Comparison of ENCODE assay signal across 18 cellular contexts in genomic region chr17:46184696-46185095, GRCh38. TPM values are rescaled to one million over a fixed set of nuclear protein-coding genes. Genes with fewer than 3 reads are reported as not detected.
DNase-seq lines count a peak whose midpoint lies in the region; ATAC-seq and TF ChIP-seq lines count a peak whose summit lies in the region.
"Had no signal": no experiment of that assay in that cellular context is flagged by ENCODE, and none has a peak within 500 bp of the region (broad histone marks: within the 10 kb centered on the region; RNA-seq: fewer than 3 reads in every experiment).

No MANE protein-coding gene starts in this region.

- no peaks in the 10 kb centered on the region for H3K9me2 ChIP-seq in Karpas-422 (replicated peaks; ENCODE audit: insufficient read depth, low read length)
- H3K9me2 ChIP-seq in SK-N-SH, result no peaks in the 10 kb centered on the region

- TF ChIP-seq RAD21 in SK-N-SH (IDR thresholded peaks at IDR 0.05; ENCODE audit: low read length), result no peak

- 96% methylated on average over 7 of the region's 7 CpGs for WGBS in SK-N-SH (ENCODE audit: low lambda C conversion rate)

- peaks cover 91% of the 10 kb centered on the region for H3K4me1 ChIP-seq in CD8-positive, alpha-beta memory T cell (ENCODE audit: insufficient read depth, low read length)
- H3K4me1 ChIP-seq in Karpas-422 (ENCODE audit: low read length) (peaks cover 83% of the 10 kb centered on the region), neutrophil (ENCODE audit: control insufficient read depth in 1 of 2, insufficient read depth in 1 of 2, low read depth in 1 of 2, low read length in 1 of 2) (peaks cover 39 to 57% of the 10 kb centered on the region in 2 experiments), SK-N-SH (ENCODE audit: control insufficient read depth in 1 of 2, insufficient read depth in 2 of 2, low read depth in 1 of 2, low read length in 1 of 2) (peaks cover 2 to 3% of the 10 kb centered on the region in 2 experiments; a peak in 2 of 4 replicates)
- H3K4me1 ChIP-seq: BE2C had no signal

- H3K9ac ChIP-seq in Karpas-422 (ENCODE audit: low read length), result no peak overlapping the region
- no peak overlapping the region for H3K9ac ChIP-seq in SK-N-SH

- no peak for DNase-seq in CD8-positive, alpha-beta memory T cell
- DNase-seq in Karpas-422 (no peak), SK-N-SH (no peak), epidermal melanocyte (ENCODE audit: insufficient read length, low spot score) (no peak)
- DNase-seq in effector memory CD8-positive, alpha-beta T cell, result no peak
- DNase-seq in activated CD8-positive, alpha-beta memory T cell treated with anti-CD3 and anti-CD28 coated beads, Interleukin-2, amount 50 U/mL, for 48 hours, result no peak
- DNase-seq: activated CD4-positive, CD25-positive, alpha-beta regulatory T cell treated with anti-CD3 and anti-CD28 coated beads, Interleukin-2, amount 50 U/mL, for 72 hours; activated CD8-positive, alpha-beta memory T cell treated with anti-CD3 and anti-CD28 coated beads, Interleukin-2, amount 10 ng/mL, durations not matched to agents 7 days and 5 days; activated naive CD4-positive, alpha-beta T cell; BE2C; colonic mucosa; erythroblast; gastrocnemius medialis; NCI-H1436 treated with DMSO at 0.1 percent for 48 hours; SJCRH30; substantia nigra; T-helper 9 cell had no signal

- ATAC-seq in effector memory CD8-positive, alpha-beta T cell (replicated peaks), result no peak
- ATAC-seq: activated CD8-positive, alpha-beta memory T cell treated with anti-CD3 and anti-CD28 coated beads, Interleukin-2, amount 10 ng/mL, durations not matched to agents 7 days and 5 days; gastrocnemius medialis had no signal

- H3K9me3 Mint-ChIP-seq in CD8-positive, alpha-beta memory T cell, result no peaks in the 10 kb centered on the region
- H3K9me3 Mint-ChIP-seq in effector memory CD8-positive, alpha-beta T cell, result no peaks in the 10 kb centered on the region

- TF ChIP-seq EP300 in SK-N-SH (IDR thresholded peaks at IDR 0.05; ENCODE audit: borderline replicate concordance in 1 of 2, low read depth in 1 of 2, low read length in 1 of 2), result no peak

- no peaks in the 10 kb centered on the region for H3K36me3 ChIP-seq in CD8-positive, alpha-beta memory T cell (ENCODE audit: insufficient read depth, low read length)
- H3K36me3 ChIP-seq in Karpas-422 (ENCODE audit: insufficient read depth, low read length) (peaks cover 3% of the 10 kb centered on the region; the same call in 1 of the 2 replicates), neutrophil (no peaks in the 10 kb centered on the region), SK-N-SH (replicated peaks in 1 of 2; ENCODE audit: control insufficient read depth in 1 of 2, insufficient read depth in 2 of 2, low read length in 1 of 2) (no peaks in the 10 kb centered on the region)
- H3K36me3 ChIP-seq: BE2C, colonic mucosa, gastrocnemius medialis had no signal

- peaks cover 0 to 17% (median 2%) of the 10 kb centered on the region in 3 donors for H3K36me3 Mint-ChIP-seq in CD8-positive, alpha-beta memory T cell
- H3K36me3 Mint-ChIP-seq in effector memory CD8-positive, alpha-beta T cell (ENCODE audit: insufficient read depth), result peaks cover 42% of the 10 kb centered on the region

- peak overlapping the region in 6 of 7 donors; percentile 28 to 82 (median 44) for H3K4me3 Mint-ChIP-seq in CD8-positive, alpha-beta memory T cell
- peak overlapping the region; percentile 4 to 45 for H3K4me3 Mint-ChIP-seq in effector memory CD8-positive, alpha-beta T cell
- H3K4me3 Mint-ChIP-seq: activated CD8-positive, alpha-beta memory T cell treated with anti-CD3 and anti-CD28 coated beads, Interleukin-2, amount 10 ng/mL, durations not matched to agents 7 days and 5 days had no signal

- no peaks in the 10 kb centered on the region for H3K27me3 Mint-ChIP-seq in CD8-positive, alpha-beta memory T cell
- no peaks in the 10 kb centered on the region for H3K27me3 Mint-ChIP-seq in effector memory CD8-positive, alpha-beta T cell
- H3K27me3 Mint-ChIP-seq: activated CD8-positive, alpha-beta memory T cell treated with anti-CD3 and anti-CD28 coated beads, Interleukin-2, amount 10 ng/mL, durations not matched to agents 7 days and 5 days had no signal

- H3K27me3 ChIP-seq in CD8-positive, alpha-beta memory T cell (ENCODE audit: insufficient read depth, low read length, poor library complexity, severe bottlenecking), result no peaks in the 10 kb centered on the region
- H3K27me3 ChIP-seq in Karpas-422 (ENCODE audit: low read length), result no peaks in the 10 kb centered on the region
- no peaks in the 10 kb centered on the region for H3K27me3 ChIP-seq in neutrophil
- no peaks in the 10 kb centered on the region for H3K27me3 ChIP-seq in SK-N-SH (ENCODE audit: insufficient read depth)
- H3K27me3 ChIP-seq: BE2C, colonic mucosa, gastrocnemius medialis, SJCRH30 had no signal

- H3F3A ChIP-seq in SK-N-SH (replicated peaks; ENCODE audit: insufficient read depth), result no peaks in the 10 kb centered on the region

- no peak overlapping the region for H2AFZ ChIP-seq in Karpas-422 (ENCODE audit: low read length)
- no peak overlapping the region for H2AFZ ChIP-seq in SK-N-SH (ENCODE audit: low read depth)

- peaks cover 100% of the 10 kb centered on the region for H3K79me2 ChIP-seq in Karpas-422 (ENCODE audit: low read length)
- H3K79me2 ChIP-seq in SK-N-SH (ENCODE audit: insufficient read depth), result peaks cover 100% of the 10 kb centered on the region

- peaks cover 87 to 98% (median 98%) of the 10 kb centered on the region in 3 donors for H3K4me1 Mint-ChIP-seq in CD8-positive, alpha-beta memory T cell
- H3K4me1 Mint-ChIP-seq in effector memory CD8-positive, alpha-beta T cell (ENCODE audit: low read depth in 2 of 2), result peaks cover 80 to 93% of the 10 kb centered on the region in 2 donors

- H3K4me2 ChIP-seq in Karpas-422 (ENCODE audit: low read depth, low read length, poor library complexity, severe bottlenecking) (no peak overlapping the region), SK-N-SH (no peak overlapping the region)

- POLR2A ChIA-PET in CD8-positive, alpha-beta memory T cell (lab: Charles Lee), result interaction anchor here (0.6 to 1.0 kb wide), 2 partner anchors 23 to 962 kb away, joined by 3 to 5 read pairs; no protein-coding TSS in a partner anchor
- POLR2A ChIA-PET in SK-N-SH (lab: Yijun Ruan, JAX), result interaction anchor here (0.7 kb wide), 1 partner anchor 308 kb away, joined by 3 read pairs; no protein-coding TSS in a partner anchor

- no peak overlapping the region for H3K4me3 ChIP-seq in CD8-positive, alpha-beta memory T cell (ENCODE audit: low read length)
- H3K4me3 ChIP-seq in Karpas-422 (ENCODE audit: low read length) (no peak overlapping the region), neutrophil (ENCODE audit: low read depth in 1 of 2, low read length in 1 of 2) (no peak overlapping the region), SK-N-SH (ENCODE audit: low read depth in 2 of 2, low read length in 1 of 2) (no peak overlapping the region)
- H3K4me3 ChIP-seq: colonic mucosa, gastrocnemius medialis, SJCRH30 had no signal

- CTCF ChIA-PET in CD8-positive, alpha-beta memory T cell (lab: Charles Lee), result interaction anchor here (0.9 to 3.5 kb wide), 4 partner anchors 8 to 31 kb away, joined by 3 to 27 read pairs (median 4); partner anchors contain the start of gene KANSL1
- CTCF ChIA-PET in SK-N-SH (lab: Yijun Ruan, JAX), result interaction anchor here (0.8 to 3.9 kb wide), 4 partner anchors 9 to 140 kb away, joined by 3 to 26 read pairs (median 8); partner anchors contain the start of gene KANSL1

- peaks cover 84% of the 10 kb centered on the region for H4K20me1 ChIP-seq in Karpas-422 (ENCODE audit: insufficient read depth, low read depth, low read length)
- H4K20me1 ChIP-seq in SK-N-SH (ENCODE audit: insufficient read depth), result peaks cover 100% of the 10 kb centered on the region

- TF ChIP-seq CTCF in neutrophil (IDR thresholded peaks at IDR 0.05) (no peak), SK-N-SH (IDR thresholded peaks at IDR 0.05) (no peak)

- H3K9me3 ChIP-seq in CD8-positive, alpha-beta memory T cell (ENCODE audit: low read length), result no peaks in the 10 kb centered on the region
- H3K9me3 ChIP-seq in Karpas-422 (ENCODE audit: low read length) (no peaks in the 10 kb centered on the region), neutrophil (no peaks in the 10 kb centered on the region), SK-N-SH (no peaks in the 10 kb centered on the region)
- H3K9me3 ChIP-seq: BE2C, colonic mucosa, gastrocnemius medialis, SJCRH30 had no signal

- H3K27ac ChIP-seq in CD8-positive, alpha-beta memory T cell (ENCODE audit: low read depth, low read length), result no peak overlapping the region
- H3K27ac ChIP-seq in Karpas-422 (ENCODE audit: low read length) (0 out of 2 replicates have a peak overlapping the region, but pooled peaks have one; percentile 5), neutrophil (peak overlapping the region; percentile 77), SK-N-SH (ENCODE audit: low read depth in 2 of 2, low read length in 1 of 2) (no peak overlapping the region)
- H3K27ac ChIP-seq: colonic mucosa, gastrocnemius medialis, SJCRH30 had no signal

- H3K27ac Mint-ChIP-seq in CD8-positive, alpha-beta memory T cell, result peak overlapping the region; percentile 0 to 79 (median 46)
- peak overlapping the region in 1 of 2 donors; percentile 50 for H3K27ac Mint-ChIP-seq in effector memory CD8-positive, alpha-beta T cell
- H3K27ac Mint-ChIP-seq: activated CD8-positive, alpha-beta memory T cell treated with anti-CD3 and anti-CD28 coated beads, Interleukin-2, amount 10 ng/mL, durations not matched to agents 7 days and 5 days had no signal

TF ChIP-seq in SK-N-SH, 30 proteins besides CTCF, POLR2A, EP300 and RAD21 (continues in another document):
- TF ChIP-seq TCF12 (IDR thresholded peaks at IDR 0.05) (no peak), ZBTB33 (IDR thresholded peaks at IDR 0.05; ENCODE audit: borderline replicate concordance, low read depth) (no peak), TAF1 (IDR thresholded peaks at IDR 0.05; ENCODE audit: borderline replicate concordance, low read depth, low read length) (no peak)

RNA-seq across cellular contexts. Expression of gene KANSL1, which starts 8.5 kb away (rescaled TPM):
- 10 to 100 TPM; 69.2 to 70.7 TPM for total RNA-seq in CD8-positive, alpha-beta memory T cell
- 20.9 TPM for polyA plus RNA-seq in CD8-positive, alpha-beta memory T cell
- total RNA-seq in Karpas-422 (2014; rRNA removed; shearing (Covaris generic); ENCODE audit: low replicate concordance), result 127 and 153 TPM in 2 replicates
- polyA plus RNA-seq in SK-N-SH (2012; rRNA removed), result 10.0 and 11.9 TPM in 2 replicates
- 7.2 and 9.3 TPM in 2 replicates for polyA plus RNA-seq in SK-N-SH (2012; cell fraction: cytosol; rRNA removed)
- polyA plus RNA-seq in SK-N-SH (2012; cell fraction: nucleus; rRNA removed), result 48.5 and 48.8 TPM in 2 replicates

Comparison
In these comparisons a context has a peak if more than half of its experiments do, and no peak if none do; other contexts are left out.
1. H3K27ac ChIP-seq: peak in Karpas-422 (single experiment) and neutrophil (single experiment); none in CD8-positive, alpha-beta memory T cell (single experiment) and SK-N-SH (0 of 2).